ENCODE assay signal across 8 cellular contexts in genomic region chr12:96500686-96501085, GRCh38. TPM values are rescaled to one million over a fixed set of nuclear protein-coding genes. Genes with fewer than 3 reads are reported as not detected.
DNase-seq lines count a peak whose midpoint lies in the region; ATAC-seq lines count a peak whose summit lies in the region.

No MANE protein-coding gene starts in this region.

- H3K9ac ChIP-seq in mesenchymal stem cell (ENCODE audit: low read length) = peak overlapping the region; percentile 46

- WGBS in mesenchymal stem cell = 100% methylated on average over 2 of the region's 3 CpGs

- no peak overlapping the region for H2AK5ac ChIP-seq in mesenchymal stem cell (ENCODE audit: low read length, severe bottlenecking)

- no peak overlapping the region for H2BK5ac ChIP-seq in mesenchymal stem cell (ENCODE audit: low read depth, low read length, poor library complexity, severe bottlenecking)

- H2AFZ ChIP-seq in mesenchymal stem cell (ENCODE audit: low read depth, low read length) = no peak overlapping the region

- H3K23ac ChIP-seq in mesenchymal stem cell (ENCODE audit: low read length in 2 of 2) = no peak overlapping the region

- H2BK120ac ChIP-seq in mesenchymal stem cell (ENCODE audit: low read depth, low read length) = no peak overlapping the region

- no peak overlapping the region for H3K14ac ChIP-seq in mesenchymal stem cell (ENCODE audit: low read length in 2 of 2)

- H3K4me3 Mint-ChIP-seq in activated naive CD8-positive, alpha-beta T cell treated with anti-CD3 and anti-CD28 coated beads, Interleukin-2, amount 10 ng/mL, durations not matched to agents 7 days and 5 days = peak overlapping the region; percentile 56

- H3K79me1 ChIP-seq in mesenchymal stem cell (replicated peaks; ENCODE audit: low read length, poor library complexity, severe bottlenecking) = no peaks in the 10 kb centered on the region

- H4K8ac ChIP-seq in mesenchymal stem cell (ENCODE audit: low read length) = no peak overlapping the region

- H3K27me3 Mint-ChIP-seq in activated naive CD8-positive, alpha-beta T cell treated with anti-CD3 and anti-CD28 coated beads, Interleukin-2, amount 10 ng/mL, durations not matched to agents 7 days and 5 days = no peaks in the 10 kb centered on the region

- H3K4ac ChIP-seq in mesenchymal stem cell (ENCODE audit: low read depth in 1 of 2, low read length in 2 of 2) = no peak overlapping the region

- H3K4me3 ChIP-seq in mesenchymal stem cell (ENCODE audit: insufficient read depth in 1 of 2, low read depth in 1 of 2, low read length in 2 of 2) = no peak overlapping the region

- H3K27ac ChIP-seq in mesenchymal stem cell (ENCODE audit: low read length, poor library complexity, severe bottlenecking) = peak overlapping the region; percentile 97

- POLR2A ChIA-PET in activated naive CD8-positive, alpha-beta T cell treated with anti-CD3 and anti-CD28 coated beads, Interleukin-2, amount 10 ng/mL, durations not matched to agents 7 days and 5 days (lab: Charles Lee) = interaction anchor here (3.3 kb wide), 1 partner anchor 100 kb away, joined by 13 read pairs; the partner anchor contains the start of gene CDK17

- H3K4me1 Mint-ChIP-seq in activated naive CD8-positive, alpha-beta T cell treated with anti-CD3 and anti-CD28 coated beads, Interleukin-2, amount 10 ng/mL, durations not matched to agents 7 days and 5 days = peaks cover 32% of the 10 kb centered on the region

- DNase-seq in EH (ENCODE audit: low read depth) = peak; percentile 48
- DNase-seq in activated naive CD8-positive, alpha-beta T cell treated with anti-CD3 and anti-CD28 coated beads, Interleukin-2, amount 10 ng/mL, durations not matched to agents 7 days and 5 days = no peak
- no peak for DNase-seq in mesenchymal stem cell
- no peak for DNase-seq in D341Med (ENCODE audit: low spot score)
- no peak for DNase-seq in GF-D8 (lab: John Stamatoyannopoulos, UW)

- peak; percentile 28 for ATAC-seq in HG03196 (IDR thresholded peaks at IDR 0.05; ENCODE audit: unreplicated experiment)
- ATAC-seq in activated naive CD8-positive, alpha-beta T cell treated with anti-CD3 and anti-CD28 coated beads, Interleukin-2, amount 10 ng/mL, durations not matched to agents 7 days and 5 days (ENCODE audit: low read depth) = no peak
- ATAC-seq in HG02610 (IDR thresholded peaks at IDR 0.05; ENCODE audit: unreplicated experiment) = no peak
- no peak for ATAC-seq in HG02623 (IDR thresholded peaks at IDR 0.05; ENCODE audit: unreplicated experiment)

- H3K9me3 Mint-ChIP-seq in activated naive CD8-positive, alpha-beta T cell treated with anti-CD3 and anti-CD28 coated beads, Interleukin-2, amount 10 ng/mL, durations not matched to agents 7 days and 5 days = peaks cover 1% of the 10 kb centered on the region

- peaks cover 1% of the 10 kb centered on the region for H3K36me3 Mint-ChIP-seq in activated naive CD8-positive, alpha-beta T cell treated with anti-CD3 and anti-CD28 coated beads, Interleukin-2, amount 10 ng/mL, durations not matched to agents 7 days and 5 days

- no peak overlapping the region for H4K91ac ChIP-seq in mesenchymal stem cell (ENCODE audit: low read length)

- H3K36me3 ChIP-seq in mesenchymal stem cell (ENCODE audit: control insufficient read depth in 1 of 2, insufficient read depth in 2 of 2, low read depth in 1 of 2, low read length in 2 of 2) = no peaks in the 10 kb centered on the region

- no peak overlapping the region for H2BK12ac ChIP-seq in mesenchymal stem cell (ENCODE audit: low read length in 2 of 2)

- H3K4me1 ChIP-seq in mesenchymal stem cell (ENCODE audit: control insufficient read depth, insufficient read depth, low read depth, low read length) = peaks cover 6% of the 10 kb centered on the region

- H2BK15ac ChIP-seq in mesenchymal stem cell (ENCODE audit: low read depth, poor library complexity, severe bottlenecking) = no peak overlapping the region

- no peak overlapping the region for H3K18ac ChIP-seq in mesenchymal stem cell (ENCODE audit: low read depth in 1 of 2, low read length in 2 of 2)

- H3K4me2 ChIP-seq in mesenchymal stem cell (ENCODE audit: low read length, poor library complexity, severe bottlenecking) = no peak overlapping the region

- peak overlapping the region; percentile 52 for H3K27ac Mint-ChIP-seq in activated naive CD8-positive, alpha-beta T cell treated with anti-CD3 and anti-CD28 coated beads, Interleukin-2, amount 10 ng/mL, durations not matched to agents 7 days and 5 days

- no peaks in the 10 kb centered on the region for H3K9me3 ChIP-seq in mesenchymal stem cell (ENCODE audit: control insufficient read depth, low read length)

- no peaks in the 10 kb centered on the region for H3K27me3 ChIP-seq in mesenchymal stem cell (ENCODE audit: control insufficient read depth in 1 of 2, insufficient read depth in 1 of 2, low read length in 2 of 2)

RNA-seq across cellular contexts. Expression of gene CFAP54, which starts 11.3 kb away (rescaled TPM):
- 1 to 10 TPM in 1 of 2 experiments, under 1 TPM in 1; 0.94 to 1.8 TPM for total RNA-seq in activated naive CD8-positive, alpha-beta T cell treated with anti-CD3 and anti-CD28 coated beads, Interleukin-2, amount 10 ng/mL, durations not matched to agents 7 days and 5 days
- 0.88 TPM for polyA plus RNA-seq in mesenchymal stem cell (2013, experiment 1 of 2)
- polyA plus RNA-seq in mesenchymal stem cell (2013, experiment 2 of 2) = 0.74 TPM
